Comparison of ENCODE assay signal across 11 cellular contexts in genomic region chr6:137722749-137723272, GRCh38.
DNase-seq lines count a peak whose midpoint lies in the region; ATAC-seq and TF ChIP-seq lines count a peak whose summit lies in the region.
"Had no signal": no experiment of that assay in that cellular context is flagged by ENCODE, and none has a peak within 500 bp of the region (broad histone marks: within the 10 kb centered on the region; RNA-seq: fewer than 3 reads in every experiment).

No MANE protein-coding gene starts in this region.

- H3K27me3 ChIP-seq in SK-N-SH (ENCODE audit: insufficient read depth) (no peaks in the 10 kb centered on the region; the same call in 1 of the 2 replicates), foreskin keratinocyte (no peaks in the 10 kb centered on the region)
- H3K27me3 ChIP-seq: transverse colon had no signal

- H3K4me1 ChIP-seq in SK-N-SH (ENCODE audit: control insufficient read depth in 1 of 2, insufficient read depth in 2 of 2, low read depth in 1 of 2, low read length in 1 of 2), result no peaks in the 10 kb centered on the region
- H3K4me1 ChIP-seq in foreskin keratinocyte, result peaks cover 3% of the 10 kb centered on the region

- CTCF ChIA-PET in SK-N-SH (lab: Yijun Ruan, JAX), result interaction anchor here (1.2 to 1.5 kb wide), 2 partner anchors 15 to 16 kb away, joined by 3 to 8 read pairs; no protein-coding TSS in a partner anchor

- H3K9me3 ChIP-seq in KOPT-K1 (ENCODE audit: insufficient read depth, low read length, poor library complexity, severe bottlenecking) (peaks cover 5% of the 10 kb centered on the region), SK-N-SH (no peaks in the 10 kb centered on the region)
- H3K9me3 ChIP-seq: transverse colon had no signal

- H3K36me3 ChIP-seq in KOPT-K1 (ENCODE audit: insufficient read depth, low read length), result no peaks in the 10 kb centered on the region
- H3K36me3 ChIP-seq in SK-N-SH (replicated peaks in 1 of 2; ENCODE audit: control insufficient read depth in 1 of 2, insufficient read depth in 2 of 2, low read length in 1 of 2), result no peaks in the 10 kb centered on the region
- H3K36me3 ChIP-seq: transverse colon had no signal

- ATAC-seq in stimulated activated memory B cell treated with anti-CD40 and anti-IgM and Interleukin-4, amounts not matched to agents 10 μg/mL and 1 μg/mL and 100 μg/mL, for 72 hours, result no peak
- ATAC-seq in foreskin keratinocyte, result no peak
- ATAC-seq: HCT116 had no signal

- H4K20me1 ChIP-seq in SK-N-SH (ENCODE audit: insufficient read depth), result no peaks in the 10 kb centered on the region

- H3K9ac ChIP-seq in SK-N-SH, result no peak overlapping the region

- H2AFZ ChIP-seq in SK-N-SH (ENCODE audit: low read depth), result no peak overlapping the region

- H3F3A ChIP-seq in SK-N-SH (replicated peaks; ENCODE audit: insufficient read depth), result no peaks in the 10 kb centered on the region

- H3K36me3 Mint-ChIP-seq in activated T-cell treated with anti-CD3 and anti-CD28 coated beads, Interleukin-2, amount 50 U/mL, for 24 hours (ENCODE audit: low read depth), result no peaks in the 10 kb centered on the region
- H3K36me3 Mint-ChIP-seq in dendritic cell treated with granulocyte-macrophage colony-stimulating factor and Interleukin-4, amounts not matched to agents 40 ng/mL and 50 ng/mL, for 4 days (ENCODE audit: low read depth), result no peaks in the 10 kb centered on the region
- H3K36me3 Mint-ChIP-seq in stimulated activated memory B cell treated with anti-CD40 and anti-IgM and Interleukin-4, amounts not matched to agents 10 μg/mL and 1 μg/mL and 100 μg/mL, for 72 hours, result no peaks in the 10 kb centered on the region

- H3K4me1 Mint-ChIP-seq in activated T-cell treated with anti-CD3 and anti-CD28 coated beads, Interleukin-2, amount 50 U/mL, for 24 hours (ENCODE audit: low read depth), result peaks cover 19% of the 10 kb centered on the region
- H3K4me1 Mint-ChIP-seq in dendritic cell treated with granulocyte-macrophage colony-stimulating factor and Interleukin-4, amounts not matched to agents 40 ng/mL and 50 ng/mL, for 4 days (ENCODE audit: low read depth), result peaks cover 25% of the 10 kb centered on the region
- peaks cover 5% of the 10 kb centered on the region for H3K4me1 Mint-ChIP-seq in stimulated activated memory B cell treated with anti-CD40 and anti-IgM and Interleukin-4, amounts not matched to agents 10 μg/mL and 1 μg/mL and 100 μg/mL, for 72 hours

- no peak overlapping the region for H3K4me2 ChIP-seq in SK-N-SH

- no peaks in the 10 kb centered on the region for H3K9me3 Mint-ChIP-seq in activated T-cell treated with anti-CD3 and anti-CD28 coated beads, Interleukin-2, amount 50 U/mL, for 24 hours
- H3K9me3 Mint-ChIP-seq in dendritic cell treated with granulocyte-macrophage colony-stimulating factor and Interleukin-4, amounts not matched to agents 40 ng/mL and 50 ng/mL, for 4 days, result no peaks in the 10 kb centered on the region
- H3K9me3 Mint-ChIP-seq in stimulated activated memory B cell treated with anti-CD40 and anti-IgM and Interleukin-4, amounts not matched to agents 10 μg/mL and 1 μg/mL and 100 μg/mL, for 72 hours, result no peaks in the 10 kb centered on the region

- H3K27me3 Mint-ChIP-seq in activated T-cell treated with anti-CD3 and anti-CD28 coated beads, Interleukin-2, amount 50 U/mL, for 24 hours, result no peaks in the 10 kb centered on the region
- peaks cover 70% of the 10 kb centered on the region for H3K27me3 Mint-ChIP-seq in dendritic cell treated with granulocyte-macrophage colony-stimulating factor and Interleukin-4, amounts not matched to agents 40 ng/mL and 50 ng/mL, for 4 days
- H3K27me3 Mint-ChIP-seq in stimulated activated memory B cell treated with anti-CD40 and anti-IgM and Interleukin-4, amounts not matched to agents 10 μg/mL and 1 μg/mL and 100 μg/mL, for 72 hours, result peaks cover 7% of the 10 kb centered on the region

- no peak for TF ChIP-seq RAD21 in SK-N-SH (IDR thresholded peaks at IDR 0.05; ENCODE audit: low read length)

- H3K9me2 ChIP-seq in SK-N-SH, result no peaks in the 10 kb centered on the region

- DNase-seq in activated T-cell treated with anti-CD3 and anti-CD28 coated beads, Interleukin-2, amount 50 U/mL, for 24 hours, result no peak
- no peak for DNase-seq in activated T-cell treated with anti-CD3 and anti-CD28 coated beads, Interleukin-2, amount 50 U/mL, for 48 hours
- DNase-seq in SK-N-SH (no peak), cerebellar cortex (ENCODE audit: low spot score) (no peak), foreskin keratinocyte (no peak)
- DNase-seq: mammary epithelial cell, transverse colon had no signal

- no peak overlapping the region for H3K4me3 ChIP-seq in SK-N-SH (ENCODE audit: low read depth in 2 of 2, low read length in 1 of 2)
- H3K4me3 ChIP-seq: transverse colon had no signal

- 17% methylated on average over 5 of the region's 5 CpGs for WGBS in SK-N-SH (ENCODE audit: low lambda C conversion rate)

- POLR2A ChIA-PET in SK-N-SH (lab: Yijun Ruan, JAX), result no interaction called here

- H3K4me3 Mint-ChIP-seq in activated T-cell treated with anti-CD3 and anti-CD28 coated beads, Interleukin-2, amount 50 U/mL, for 24 hours, result no peak overlapping the region
- H3K4me3 Mint-ChIP-seq in dendritic cell treated with granulocyte-macrophage colony-stimulating factor and Interleukin-4, amounts not matched to agents 40 ng/mL and 50 ng/mL, for 4 days, result peak overlapping the region; percentile 26
- peak overlapping the region; percentile 29 for H3K4me3 Mint-ChIP-seq in stimulated activated memory B cell treated with anti-CD40 and anti-IgM and Interleukin-4, amounts not matched to agents 10 μg/mL and 1 μg/mL and 100 μg/mL, for 72 hours

- intact Hi-C loops in dendritic cell treated with granulocyte-macrophage colony-stimulating factor and Interleukin-4, amounts not matched to agents 40 ng/mL and 50 ng/mL, for 4 days (cut with micrococcal nuclease), result no loop called here

- H3K79me2 ChIP-seq in SK-N-SH (ENCODE audit: insufficient read depth), result no peaks in the 10 kb centered on the region

- TF ChIP-seq EP300 in SK-N-SH (IDR thresholded peaks at IDR 0.05; ENCODE audit: borderline replicate concordance in 1 of 2, low read depth in 1 of 2, low read length in 1 of 2), result no peak

- no peak for TF ChIP-seq CTCF in SK-N-SH (IDR thresholded peaks at IDR 0.05)
- TF ChIP-seq CTCF in foreskin keratinocyte (conservative IDR thresholded peaks at IDR 0.05), result no peak

- H3K27ac ChIP-seq in KOPT-K1 (ENCODE audit: low read depth, low read length, poor library complexity, severe bottlenecking), result peak overlapping the region; percentile 61
- no peak overlapping the region for H3K27ac ChIP-seq in SK-N-SH (ENCODE audit: low read depth in 2 of 2, low read length in 1 of 2)
- no peak overlapping the region for H3K27ac ChIP-seq in foreskin keratinocyte

- peak overlapping the region; percentile 48 for H3K27ac Mint-ChIP-seq in activated T-cell treated with anti-CD3 and anti-CD28 coated beads, Interleukin-2, amount 50 U/mL, for 24 hours
- no peak overlapping the region for H3K27ac Mint-ChIP-seq in dendritic cell treated with granulocyte-macrophage colony-stimulating factor and Interleukin-4, amounts not matched to agents 40 ng/mL and 50 ng/mL, for 4 days
- H3K27ac Mint-ChIP-seq in stimulated activated memory B cell treated with anti-CD40 and anti-IgM and Interleukin-4, amounts not matched to agents 10 μg/mL and 1 μg/mL and 100 μg/mL, for 72 hours, result no peak overlapping the region

TF ChIP-seq in SK-N-SH, 30 proteins besides CTCF, POLR2A, EP300 and RAD21:
- TF ChIP-seq EZH2phosphoT487 (IDR thresholded peaks at IDR 0.05; ENCODE audit: borderline replicate concordance, low read depth) (no peak), FOXM1 (IDR thresholded peaks at IDR 0.05; ENCODE audit: low read depth) (no peak), RXRA (IDR thresholded peaks at IDR 0.05; ENCODE audit: borderline replicate concordance, low read depth) (no peak), POLR2AphosphoS5 (IDR thresholded peaks at IDR 0.05; ENCODE audit: low read depth, low read length) (no peak), MAX (IDR thresholded peaks at IDR 0.05; ENCODE audit: low read depth) (no peak), RCOR1 (IDR thresholded peaks at IDR 0.05; ENCODE audit: low read length) (no peak), SIN3A (IDR thresholded peaks at IDR 0.05; ENCODE audit: borderline replicate concordance, low read depth, low read length) (no peak), REST (IDR thresholded peaks at IDR 0.05; ENCODE audit: low read depth, low read length) (no peak), RFX5 (IDR thresholded peaks at IDR 0.05; ENCODE audit: low read length) (no peak), NRF1 (IDR thresholded peaks at IDR 0.05; ENCODE audit: low read depth, low read length) (no peak), FOXJ3 (CRISPR knock-in tag; IDR thresholded peaks at IDR 0.05) (no peak)
